1 cellular context compared by ENCODE assay signal in the genomic region with DNA sequence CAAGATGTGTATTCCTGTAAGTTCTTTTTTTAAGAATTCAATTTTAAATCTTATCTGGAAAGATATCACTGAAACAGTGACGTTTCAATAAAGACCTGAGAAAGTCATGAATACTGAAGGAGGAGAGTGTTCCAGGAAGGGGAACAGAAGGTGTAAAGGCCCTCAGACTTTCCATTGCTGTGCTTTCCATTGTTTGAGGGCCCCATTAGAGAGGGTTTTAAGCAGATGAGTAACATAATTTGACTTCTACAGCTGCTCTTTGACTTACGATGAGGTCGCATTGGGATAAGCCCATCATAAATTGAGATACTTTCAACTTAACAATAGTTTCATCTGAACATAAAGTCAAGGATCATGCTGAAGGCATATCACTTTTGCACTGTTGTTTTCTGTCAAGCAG.
TF ChIP-seq lines count a peak whose summit lies in the region.

No MANE protein-coding gene starts in this region.

TF ChIP-seq in WTC11, 78 proteins besides CTCF, POLR2A, EP300 and RAD21:
- TF ChIP-seq ZNF232 (CRISPR knock-in tag; IDR thresholded peaks at IDR 0.05): no peak
- TF ChIP-seq IRF2 (CRISPR knock-in tag; IDR thresholded peaks at IDR 0.05; ENCODE audit: borderline replicate concordance, low read depth): no peak
- no peak for TF ChIP-seq SOX15 (CRISPR knock-in tag; IDR thresholded peaks at IDR 0.05)
- TF ChIP-seq GABPB1 (CRISPR knock-in tag; IDR thresholded peaks at IDR 0.05): no peak
TF ChIP-seq in WTC11: peak in this region for 0.
